20 cellular contexts compared by ENCODE assay signal in genomic region chr17:4319221-4319620, GRCh38. TPM values are rescaled to one million over a fixed set of nuclear protein-coding genes. Genes with fewer than 3 reads are reported as not detected.
DNase-seq lines count a peak whose midpoint lies in the region; ATAC-seq, FAIRE-seq and TF ChIP-seq lines count a peak whose summit lies in the region.
"Had no signal": no experiment of that assay in that cellular context is flagged by ENCODE, and none has a peak within 500 bp of the region (broad histone marks: within the 10 kb centered on the region; RNA-seq: fewer than 3 reads in every experiment).

No MANE protein-coding gene starts in this region.

- no peaks in the 10 kb centered on the region for H3K9me3 Mint-ChIP-seq in IgD-negative memory B cell
- H3K9me3 Mint-ChIP-seq in WTC11, result no peaks in the 10 kb centered on the region
- no peaks in the 10 kb centered on the region for H3K9me3 Mint-ChIP-seq in stimulated activated effector memory CD8-positive, alpha-beta T cell treated with anti-CD3 and anti-CD28 coated beads, Interleukin-12 subunit alpha, Interleukin-12 subunit beta, amount 100 ng/mL, for 72 hours

- POLR2A ChIA-PET in WTC11 (lab: Charles Lee), result no interaction called here

- H3K4me1 Mint-ChIP-seq in IgD-negative memory B cell, result peaks cover 30 to 63% (median 54%) of the 10 kb centered on the region in 3 donors
- H3K4me1 Mint-ChIP-seq in WTC11, result peaks cover 69% of the 10 kb centered on the region
- peaks cover 48% of the 10 kb centered on the region for H3K4me1 Mint-ChIP-seq in stimulated activated effector memory CD8-positive, alpha-beta T cell treated with anti-CD3 and anti-CD28 coated beads, Interleukin-12 subunit alpha, Interleukin-12 subunit beta, amount 100 ng/mL, for 72 hours

- H4K20me1 ChIP-seq in keratinocyte (ENCODE audit: control insufficient read depth, extremely low read depth, insufficient read depth, low read length), result peaks cover 13% of the 10 kb centered on the region

- TF ChIP-seq CTCF in WTC11 (IDR thresholded peaks at IDR 0.05) (no peak), keratinocyte (optimal IDR thresholded peaks at IDR 0.05 in 1 of 3, IDR thresholded peaks at IDR 0.05 in 1 of 3, conservative IDR thresholded peaks at IDR 0.05 in 1 of 3; ENCODE audit: extremely low read depth in 1 of 3, insufficient read depth in 2 of 3, low read length in 3 of 3) (no peak), dorsolateral prefrontal cortex (IDR thresholded peaks at IDR 0.05 in 54 of 56, conservative IDR thresholded peaks at IDR 0.05 in 2 of 56; ENCODE audit: low read depth in 1 of 56, partially characterized antibody in 56 of 56) (no peak), stomach (IDR thresholded peaks at IDR 0.05) (no peak)

- H3K27me3 Mint-ChIP-seq in IgD-negative memory B cell (no peaks in the 10 kb centered on the region), WTC11 (ENCODE audit: low read depth) (no peaks in the 10 kb centered on the region)

- peaks cover 93% of the 10 kb centered on the region for H3K79me2 ChIP-seq in keratinocyte (ENCODE audit: control insufficient read depth, insufficient read depth, low read length)

- H3K4me3 Mint-ChIP-seq in IgD-negative memory B cell (peak overlapping the region in 2 of 4 donors; percentile 54 to 60), WTC11 (peak overlapping the region; percentile 7; the same call in 1 of the 2 replicates)
- H3K4me3 Mint-ChIP-seq in stimulated activated effector memory CD8-positive, alpha-beta T cell treated with anti-CD3 and anti-CD28 coated beads, Interleukin-12 subunit alpha, Interleukin-12 subunit beta, amount 100 ng/mL, for 72 hours, result no peak overlapping the region

- no peak for TF ChIP-seq POLR2A in stomach (IDR thresholded peaks at IDR 0.05)

- H3K27ac ChIP-seq in keratinocyte (ENCODE audit: control insufficient read depth, insufficient read depth, low read length) (peak overlapping the region; percentile 80), dorsolateral prefrontal cortex (peak overlapping the region in 1 of 59 donors; percentile 68), stomach (no peak overlapping the region)
- H3K27ac ChIP-seq: HL-60 had no signal

- peak overlapping the region in 2 of 3 experiments; percentile 35 to 41 for H3K4me3 ChIP-seq in keratinocyte (ENCODE audit: control insufficient read depth in 2 of 3, extremely low read depth in 1 of 3, insufficient read depth in 2 of 3, low read depth in 1 of 3, low read length in 3 of 3)
- H3K4me3 ChIP-seq in dorsolateral prefrontal cortex, result no peak overlapping the region
- no peak overlapping the region for H3K4me3 ChIP-seq in stomach
- H3K4me3 ChIP-seq: MG63 had no signal

- H3K9me1 ChIP-seq in keratinocyte (ENCODE audit: control insufficient read depth, extremely low read depth, insufficient read depth, low read length), result peaks cover 4% of the 10 kb centered on the region

- 84 to 92% (median 90%) methylated on average over 4 of the region's 4 CpGs for WGBS in stomach, 5 donors

- H3K27ac Mint-ChIP-seq in IgD-negative memory B cell (peak overlapping the region in 2 of 3 donors; percentile 31 to 35), WTC11 (peak overlapping the region; percentile 85)
- peak overlapping the region; percentile 66 for H3K27ac Mint-ChIP-seq in stimulated activated effector memory CD8-positive, alpha-beta T cell treated with anti-CD3 and anti-CD28 coated beads, Interleukin-12 subunit alpha, Interleukin-12 subunit beta, amount 100 ng/mL, for 72 hours

- no peak overlapping the region for H2AFZ ChIP-seq in keratinocyte (ENCODE audit: control insufficient read depth, low read length)

- H3K9me3 ChIP-seq in keratinocyte (ENCODE audit: control insufficient read depth, low read depth, low read length) (no peaks in the 10 kb centered on the region), stomach (no peaks in the 10 kb centered on the region)
- H3K9me3 ChIP-seq: MG63 had no signal

- CTCF ChIA-PET in WTC11 (lab: Charles Lee), result interaction anchor here (1.3 kb wide), 1 partner anchor 70 kb away, joined by 3 read pairs; no protein-coding TSS in a partner anchor

- FAIRE-seq in keratinocyte (lab: Jason Lieb, UNC), result peak; percentile 52
- FAIRE-seq: D721Med, GM12892 had no signal

- intact Hi-C loops in dorsolateral prefrontal cortex (cut with DNase I) (no loop called here), stomach (cut with DNase I; ENCODE audit: low total_unique reads) (no loop called here)

- peaks cover 0 to 2% of the 10 kb centered on the region in 2 experiments for H3K36me3 ChIP-seq in keratinocyte (ENCODE audit: control insufficient read depth in 2 of 2, extremely low read depth in 1 of 2, insufficient read depth in 2 of 2, low read length in 2 of 2)
- peaks cover 0 to 5% (median 0%) of the 10 kb centered on the region in 4 donors for H3K36me3 ChIP-seq in stomach
- H3K36me3 ChIP-seq: MG63 had no signal

- TF ChIP-seq EP300 in stomach (IDR thresholded peaks at IDR 0.05), result no peak

- H3K4me1 ChIP-seq in keratinocyte (ENCODE audit: control insufficient read depth, extremely low read depth, insufficient read depth, low read length), result peaks cover 42% of the 10 kb centered on the region
- H3K4me1 ChIP-seq in stomach, result peaks cover 19 to 73% (median 40%) of the 10 kb centered on the region in 4 donors

- peaks cover 3% of the 10 kb centered on the region for H3K36me3 Mint-ChIP-seq in IgD-negative memory B cell
- H3K36me3 Mint-ChIP-seq in WTC11, result 0 out of 2 replicates have a peak, but pooled peaks cover 5% of the 10 kb centered on the region
- H3K36me3 Mint-ChIP-seq in stimulated activated effector memory CD8-positive, alpha-beta T cell treated with anti-CD3 and anti-CD28 coated beads, Interleukin-12 subunit alpha, Interleukin-12 subunit beta, amount 100 ng/mL, for 72 hours, result no peaks in the 10 kb centered on the region

- H3K4me2 ChIP-seq in keratinocyte (ENCODE audit: control insufficient read depth, extremely low read depth, insufficient read depth, low read depth, low read length), result peak overlapping the region; percentile 82

- H3K9ac ChIP-seq in keratinocyte (ENCODE audit: control insufficient read depth, extremely low read depth, insufficient read depth, low read length), result peak overlapping the region; percentile 57

- dilution Hi-C loops in keratinocyte (cut with MboI; ENCODE audit: extremely low pct_ligation_motif_present, low sequenced_read_pairs), result loop anchor here (25.0 kb wide), 1 partner anchor 93 kb away; no protein-coding TSS in a partner anchor

- ATAC-seq in WTC11 (no peak), GM19324 (IDR thresholded peaks at IDR 0.05; ENCODE audit: low FRiP score, unreplicated experiment) (no peak)
- no peak for ATAC-seq in stimulated activated effector memory CD8-positive, alpha-beta T cell treated with anti-CD3 and anti-CD28 coated beads, Interleukin-12 subunit alpha, Interleukin-12 subunit beta, amount 100 ng/mL, for 72 hours
- ATAC-seq: Panc1, Right ventricle myocardium inferior had no signal

- no peak for DNase-seq in WTC11 (ENCODE audit: low spot score)
- no peak for DNase-seq in keratinocyte (ENCODE audit: low read depth, low spot score)
- no peak for DNase-seq in stimulated activated effector memory CD8-positive, alpha-beta T cell treated with anti-CD3 and anti-CD28 coated beads, Interleukin-12 subunit alpha, Interleukin-12 subunit beta, amount 100 ng/mL, for 72 hours (ENCODE audit: low spot score in 2 of 2)
- DNase-seq in dorsolateral prefrontal cortex, result no peak
- no peak for DNase-seq in stomach
- DNase-seq: C1 segment of cervical spinal cord, Karpas-422, MG63, NCI-H1048, NCI-H146, NCI-H2029 treated with DMSO at 0.1 percent for 48 hours, NCI-H2171, NCI-H446 treated with DMSO at 0.1 percent for 48 hours had no signal

- H3K27me3 ChIP-seq in keratinocyte (ENCODE audit: control insufficient read depth, extremely low read depth, insufficient read depth, low read length) (no peaks in the 10 kb centered on the region), dorsolateral prefrontal cortex (no peaks in the 10 kb centered on the region), stomach (no peaks in the 10 kb centered on the region)
- H3K27me3 ChIP-seq: MG63 had no signal

TF ChIP-seq in WTC11, 78 proteins besides CTCF, POLR2A, EP300 and RAD21:
- TF ChIP-seq NR1H2 (CRISPR knock-in tag; IDR thresholded peaks at IDR 0.05) (no peak), GTF2I (CRISPR knock-in tag; conservative IDR thresholded peaks at IDR 0.05) (no peak), SOX15 (CRISPR knock-in tag; IDR thresholded peaks at IDR 0.05) (no peak), ZNF121 (CRISPR knock-in tag; IDR thresholded peaks at IDR 0.05) (0 out of 2 replicates have a peak, but pooled peaks have one; percentile 46), RELA (CRISPR knock-in tag; IDR thresholded peaks at IDR 0.05; ENCODE audit: borderline replicate concordance) (no peak)
TF ChIP-seq in WTC11: peak in this region for 1.

RNA-seq across cellular contexts. Expression of gene UBE2G1, which starts 47.3 kb away (rescaled TPM):
- polyA plus RNA-seq in IgD-negative memory B cell (97.5 TPM), keratinocyte (52.1 to 86.2 TPM (median 60.1 TPM) in 3 replicates), stomach (10 to 100 TPM; 14.0 to 25.7 (median 16.4) TPM)
- total RNA-seq in WTC11 (2021) (177 to 201 TPM (median 198 TPM) in 3 replicates), dorsolateral prefrontal cortex (10 to 100 TPM; 43.4 to 73.4 (median 57.3) TPM), stomach (10 to 100 TPM; 37.9 to 91.0 (median 44.6) TPM)
- 36.2 TPM for polyA plus RNA-seq in keratinocyte (2011; ENCODE audit: low read depth)
- polyA plus RNA-seq in keratinocyte (2011; cell fraction: cytosol; rRNA removed), result 53.0 and 109 TPM in 2 replicates
- 56.5 and 67.3 TPM in 2 replicates for polyA plus RNA-seq in keratinocyte (2011; cell fraction: nucleus; rRNA removed)
- 63.6 and 74.0 TPM in 2 replicates for polyA plus RNA-seq in keratinocyte (2012; ENCODE audit: low replicate concordance)
- 19.1 to 49.6 TPM (median 30.4 TPM) in 3 replicates for polyA minus RNA-seq in keratinocyte
- 77.9 TPM for polyA minus RNA-seq in keratinocyte (2011; cell fraction: cytosol; rRNA and poly(A)+ RNA removed)
- 51.2 and 60.7 TPM in 2 replicates for polyA minus RNA-seq in keratinocyte (2011; cell fraction: nucleus; rRNA and poly(A)+ RNA removed)

RNA-seq across cellular contexts. Expression of gene ANKFY1, which starts 55.4 kb away (rescaled TPM):
- polyA plus RNA-seq in IgD-negative memory B cell (9.4 TPM), keratinocyte (17.4 to 34.6 TPM (median 27.0 TPM) in 3 replicates), stomach (1 to 10 TPM; 6.4 to 8.6 (median 7.8) TPM)
- total RNA-seq in WTC11 (2021) (44.8 to 46.8 TPM (median 45.3 TPM) in 3 replicates), dorsolateral prefrontal cortex (100 to 1,000 TPM in 7 of 120 experiments, 10 to 100 TPM in 113; 46.8 to 109 (median 81.7) TPM), stomach (10 to 100 TPM; 38.2 to 61.0 (median 45.1) TPM)
- 8.9 TPM for polyA plus RNA-seq in keratinocyte (2011; ENCODE audit: low read depth)
- 20.6 and 23.3 TPM in 2 replicates for polyA plus RNA-seq in keratinocyte (2011; cell fraction: cytosol; rRNA removed)
- 74.6 and 76.5 TPM in 2 replicates for polyA plus RNA-seq in keratinocyte (2011; cell fraction: nucleus; rRNA removed)
- polyA plus RNA-seq in keratinocyte (2012; ENCODE audit: low replicate concordance), result 13.9 and 25.2 TPM in 2 replicates
- 56.7 to 130 TPM (median 69.2 TPM) in 3 replicates for polyA minus RNA-seq in keratinocyte
- polyA minus RNA-seq in keratinocyte (2011; cell fraction: cytosol; rRNA and poly(A)+ RNA removed), result 29.9 TPM
- 54.7 and 97.6 TPM in 2 replicates for polyA minus RNA-seq in keratinocyte (2011; cell fraction: nucleus; rRNA and poly(A)+ RNA removed)

Comparison
In these comparisons a context has a peak if more than half of its experiments do, and no peak if none do; other contexts are left out.
1. H3K27ac Mint-ChIP-seq: peak in every context shown above with its lines; median percentile 85 in WTC11; 66 in stimulated activated effector memory CD8-positive, alpha-beta T cell treated with anti-CD3 and anti-CD28 coated beads, Interleukin-12 subunit alpha, Interleukin-12 subunit beta, amount 100 ng/mL, for 72 hours; 33 in IgD-negative memory B cell.
2. H3K4me3 ChIP-seq: peak in keratinocyte (2 of 3); none in dorsolateral prefrontal cortex (0 of 59) and stomach (0 of 4).